In genomic region chr19:7147119-7147675, GRCh38 we compare ENCODE assay signal across 6 cellular contexts.
A peak's percentile ranks its signal among the peaks of the same experiment; 100 is the strongest.
DNase-seq lines count a peak whose midpoint lies in the region; ATAC-seq and TF ChIP-seq lines count a peak whose summit lies in the region.
"Not testable (repeated sequence)": the region's sequence is repeated elsewhere in the genome, so short reads cannot be mapped to it uniquely, and the experiment has no call there.

No MANE protein-coding gene starts in this region.

- H3K4me2 ChIP-seq in MM.1S (ENCODE audit: low read depth, low read length): peak overlapping the region; percentile 58; the same call in 1 of the 2 replicates

- not testable (repeated sequence) for H3K4me1 Mint-ChIP-seq in activated naive CD8-positive, alpha-beta T cell treated with anti-CD3 and anti-CD28 coated beads for 36 hours

- peaks cover 13% of the 10 kb centered on the region for H3K4me1 ChIP-seq in MM.1S (ENCODE audit: low read length)

- H3K4me3 ChIP-seq in MM.1S (ENCODE audit: low read length): not testable (repeated sequence)

- DNase-seq in MM.1S (peak; percentile 90), RPMI8226 (peak; percentile 38), kidney tubule cell (ENCODE audit: low spot score) (peak; percentile 51), renal cortical epithelial cell (ENCODE audit: low read depth) (peak; percentile 69)
- DNase-seq in activated naive CD8-positive, alpha-beta T cell treated with anti-CD3 and anti-CD28 coated beads for 36 hours: peak; percentile 11

- H3K27ac ChIP-seq in MM.1S (ENCODE audit: low read length): peak overlapping the region; percentile 52; the same call in 1 of the 2 replicates

- not testable (repeated sequence) for H3K27me3 Mint-ChIP-seq in activated naive CD8-positive, alpha-beta T cell treated with anti-CD3 and anti-CD28 coated beads for 36 hours

- peak overlapping the region; percentile 1; the same call in 1 of the 2 replicates for H3K9ac ChIP-seq in MM.1S (ENCODE audit: low read length)

- H3K27me3 ChIP-seq in MM.1S (replicated peaks; ENCODE audit: insufficient read depth, low read length): not testable (repeated sequence)

- H2AFZ ChIP-seq in MM.1S (ENCODE audit: low read length): not testable (repeated sequence)

- not testable (repeated sequence) for H3K9me2 ChIP-seq in MM.1S (replicated peaks; ENCODE audit: insufficient read depth, low read length)

- not testable (repeated sequence) for H3K79me2 ChIP-seq in MM.1S (ENCODE audit: low read length)

- peaks cover 20% of the 10 kb centered on the region for H3F3A ChIP-seq in MM.1S (ENCODE audit: insufficient read depth, low read length)

- ATAC-seq in GM18861 (IDR thresholded peaks at IDR 0.05; ENCODE audit: unreplicated experiment): peak; percentile 50

- not testable (repeated sequence) for H3K27ac Mint-ChIP-seq in activated naive CD8-positive, alpha-beta T cell treated with anti-CD3 and anti-CD28 coated beads for 36 hours

- not testable (repeated sequence) for H3K9me3 ChIP-seq in MM.1S (replicated peaks; ENCODE audit: insufficient read depth, low read length)

- H3K36me3 Mint-ChIP-seq in activated naive CD8-positive, alpha-beta T cell treated with anti-CD3 and anti-CD28 coated beads for 36 hours: not testable (repeated sequence)

- not testable (repeated sequence) for TF ChIP-seq CTCF in MM.1S (IDR thresholded peaks at IDR 0.05; ENCODE audit: low read length)

- not testable (repeated sequence) for H3K9me3 Mint-ChIP-seq in activated naive CD8-positive, alpha-beta T cell treated with anti-CD3 and anti-CD28 coated beads for 36 hours

- not testable (repeated sequence) for H4K20me1 ChIP-seq in MM.1S (ENCODE audit: insufficient read depth, low read length)

- not testable (repeated sequence) for H3K4me3 Mint-ChIP-seq in activated naive CD8-positive, alpha-beta T cell treated with anti-CD3 and anti-CD28 coated beads for 36 hours

- H3K36me3 ChIP-seq in MM.1S (replicated peaks; ENCODE audit: insufficient read depth, low read length): not testable (repeated sequence)

Comparison
In these comparisons a context has a peak if more than half of its experiments do, and no peak if none do; other contexts are left out.
1. DNase-seq: peak in every context shown above with its lines; median percentile 90 in MM.1S; 69 in renal cortical epithelial cell; 51 in kidney tubule cell; 38 in RPMI8226; 11 in activated naive CD8-positive, alpha-beta T cell treated with anti-CD3 and anti-CD28 coated beads for 36 hours.